Comparison of ENCODE assay signal across 8 cellular contexts in the genomic region with DNA sequence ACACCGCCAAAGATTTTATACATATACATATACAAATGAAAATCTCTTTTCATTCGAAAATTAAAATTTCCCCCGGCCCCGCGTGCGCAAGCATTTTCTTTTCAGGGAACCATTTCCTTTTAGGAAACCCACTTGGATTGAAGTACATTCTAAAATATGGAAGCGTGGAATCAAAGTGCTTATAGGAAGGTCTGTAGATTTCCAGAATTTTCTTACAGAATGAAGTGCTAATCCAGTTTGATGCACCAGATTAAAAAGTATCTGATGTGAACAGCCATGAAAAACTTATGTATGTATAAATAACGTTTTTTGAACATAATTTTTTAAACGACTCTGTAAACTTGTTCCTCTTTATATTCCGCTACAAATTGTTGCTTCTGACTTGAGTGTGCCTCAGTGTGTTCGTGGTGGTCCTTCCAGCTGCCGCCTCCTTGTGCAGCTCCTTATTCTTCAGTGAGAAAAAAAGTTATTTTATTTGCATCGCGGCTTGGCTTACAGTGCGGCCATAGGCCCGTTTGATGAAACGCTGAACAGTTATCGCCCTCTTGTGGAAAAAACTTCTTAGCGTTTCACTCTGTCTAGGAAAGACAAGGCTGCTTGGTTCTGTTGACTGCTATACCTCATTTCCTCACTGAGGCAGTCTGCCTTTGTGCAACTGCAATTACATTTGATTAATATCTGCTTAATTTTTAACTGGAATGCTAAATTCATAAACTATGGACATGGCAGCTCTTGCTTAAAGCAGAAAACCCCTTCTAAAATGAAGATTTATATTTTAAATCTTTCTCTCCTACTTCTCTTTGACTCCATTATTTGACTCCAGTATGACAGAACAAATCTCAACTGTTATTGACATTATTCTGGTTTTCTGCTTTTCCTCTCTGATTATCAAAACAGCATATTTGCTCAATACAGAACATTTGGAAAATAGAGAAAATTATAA. TPM values are rescaled to one million over a fixed set of nuclear protein-coding genes. Genes with fewer than 3 reads are reported as not detected.
DNase-seq lines count a peak whose midpoint lies in the region; ATAC-seq lines count a peak whose summit lies in the region.
"Had no signal": no experiment of that assay in that cellular context is flagged by ENCODE, and none has a peak within 500 bp of the region (broad histone marks: within the 10 kb centered on the region; RNA-seq: fewer than 3 reads in every experiment).

No MANE protein-coding gene starts in this region.

- peak; percentile 81 for ATAC-seq in GM21447 (IDR thresholded peaks at IDR 0.05; ENCODE audit: unreplicated experiment)
- ATAC-seq in aorta (ENCODE audit: low FRiP score), result peak; percentile 53

- H3K4me1 ChIP-seq in aorta (ENCODE audit: control insufficient read depth in 1 of 2, insufficient read depth in 2 of 2, low read length in 2 of 2), result peaks cover 0 to 1% of the 10 kb centered on the region in 2 donors

- H3K27me3 ChIP-seq in aorta (ENCODE audit: control insufficient read depth in 1 of 2, insufficient read depth in 2 of 2, low read length in 1 of 2), result no peaks in the 10 kb centered on the region

- intact Hi-C loops in aorta (cut with DNase I), result loop anchor here in 1 of 2 donors (10.0 kb wide), 1 partner anchor 859 kb away; no protein-coding TSS in a partner anchor

- DNase-seq in GF-D8 (lab: John Stamatoyannopoulos, UW), result peak; percentile 7
- peak; percentile 76 for DNase-seq in HT-29 (ENCODE audit: low spot score)
- peak; percentile 25 to 27 for DNase-seq in NOMO-1 (lab: John Stamatoyannopoulos, UW; ENCODE audit: unreplicated experiment in 2 of 2)
- peak; percentile 67 to 74 for DNase-seq in T47D (ENCODE audit: low read depth in 1 of 2, low spot score in 1 of 2)
- peak; percentile 64 for DNase-seq in kidney tubule cell (ENCODE audit: low spot score)
- DNase-seq in aorta, result no peak

- peaks cover 3% of the 10 kb centered on the region for H3K9me3 ChIP-seq in aorta (ENCODE audit: control insufficient read depth, low read length)

- H3K36me3 ChIP-seq in aorta (ENCODE audit: control insufficient read depth in 1 of 2, insufficient read depth in 2 of 2, low read length in 1 of 2), result no peaks in the 10 kb centered on the region

- no peak overlapping the region for H3K27ac ChIP-seq in aorta (ENCODE audit: low read depth in 1 of 2, low read length in 2 of 2)

- WGBS in aorta, 2 donors, result 17% methylated on average over 19 of the region's 19 CpGs

- in situ Hi-C loops in T47D (cut with HindIII; ENCODE audit: low pct_unique_long_range_greater_than_20kb, low sequenced_read_pairs), result no loop called here

- H3K4me3 ChIP-seq in aorta (ENCODE audit: low read length in 2 of 2), result no peak overlapping the region

RNA-seq across cellular contexts. Expression of a gene that starts 4.7 kb away (rescaled TPM):
- total RNA-seq in HT-29 (2014; rRNA removed; shearing (Covaris generic)), result not detected in 2 replicates
- 1 to 10 TPM in 1 of 2 donors, under 1 TPM in 1; 0.18 to 1.4 TPM for total RNA-seq in aorta
- polyA plus RNA-seq in aorta, result under 1 TPM; 0.63 to 0.74 TPM
- total RNA-seq: subcutaneous adipose tissue had no signal

Comparison
In these comparisons a context has a peak if more than half of its experiments do, and no peak if none do; other contexts are left out.
1. DNase-seq: peak in GF-D8 (single experiment), HT-29 (single experiment), NOMO-1 (2 of 2), T47D (2 of 2) and kidney tubule cell (single experiment); none in aorta (0 of 2).